Comparison of ENCODE assay signal across 8 cellular contexts in the genomic region with DNA sequence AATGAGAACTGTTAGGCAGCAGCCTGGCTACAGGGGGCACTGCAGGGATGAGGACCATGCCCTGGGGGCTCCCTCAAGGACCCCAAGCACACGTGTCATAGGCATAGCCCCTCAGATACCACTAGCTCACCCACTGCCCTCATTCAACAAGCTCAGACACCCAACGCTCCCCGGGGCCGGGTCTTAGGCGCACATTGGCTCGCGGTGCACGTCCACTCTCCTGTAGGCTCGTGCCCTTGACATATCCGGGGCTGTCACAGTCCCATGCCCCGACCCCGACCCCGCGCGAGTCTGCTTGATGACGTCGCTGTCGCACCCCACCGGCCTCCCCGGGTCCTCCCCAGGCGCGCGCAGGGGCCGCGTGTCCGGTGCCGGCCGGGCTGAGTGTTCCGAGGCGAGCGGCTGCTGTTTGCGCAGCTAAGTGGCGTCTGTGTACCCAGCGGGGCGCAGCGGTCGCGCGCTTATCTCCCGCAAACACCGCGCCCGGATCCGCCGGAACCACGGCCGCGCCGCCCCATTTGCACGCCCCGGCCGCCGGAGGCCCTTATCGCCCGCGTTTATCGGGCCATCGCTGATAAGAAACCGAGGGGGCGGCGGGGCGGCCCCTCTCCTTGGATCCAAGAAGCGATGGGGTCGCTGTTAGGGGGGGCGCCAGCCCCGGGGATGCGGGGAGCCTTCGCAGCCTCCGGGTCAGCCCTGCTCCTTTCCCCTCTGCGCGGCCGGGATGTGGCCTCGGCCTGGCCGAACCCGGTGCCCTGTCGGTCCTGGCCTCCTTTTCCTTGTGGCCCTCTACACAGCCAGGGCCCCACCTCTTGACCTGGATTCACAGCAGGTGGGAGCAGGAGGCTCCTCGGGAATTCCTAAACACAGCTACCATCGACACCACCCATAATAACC.
DNase-seq lines count a peak whose midpoint lies in the region; ATAC-seq lines count a peak whose summit lies in the region.

No MANE protein-coding gene starts in this region.

- H3K4me3 ChIP-seq in iPS-18c (ENCODE audit: insufficient read depth, low read depth, low read length) = peak overlapping the region; percentile 58

- no peaks in the 10 kb centered on the region for H3K36me3 Mint-ChIP-seq in activated naive CD4-positive, alpha-beta T cell treated with anti-CD3 and anti-CD28 coated beads, Interleukin-2, amount 10 ng/mL, durations not matched to agents 7 days and 5 days
- H3K36me3 Mint-ChIP-seq in stimulated activated memory B cell treated with anti-CD40 and anti-IgM and Interleukin-4, amounts not matched to agents 10 μg/mL and 1 μg/mL and 100 μg/mL, for 72 hours = no peaks in the 10 kb centered on the region

- ATAC-seq in stimulated activated memory B cell treated with anti-CD40 and anti-IgM and Interleukin-4, amounts not matched to agents 10 μg/mL and 1 μg/mL and 100 μg/mL, for 72 hours = peak; percentile 20
- ATAC-seq in HG03439 (IDR thresholded peaks at IDR 0.05; ENCODE audit: unreplicated experiment) = no peak

- H3K27ac Mint-ChIP-seq in activated naive CD4-positive, alpha-beta T cell treated with anti-CD3 and anti-CD28 coated beads, Interleukin-2, amount 10 ng/mL, durations not matched to agents 7 days and 5 days = no peak overlapping the region
- no peak overlapping the region for H3K27ac Mint-ChIP-seq in stimulated activated memory B cell treated with anti-CD40 and anti-IgM and Interleukin-4, amounts not matched to agents 10 μg/mL and 1 μg/mL and 100 μg/mL, for 72 hours

- CTCF ChIA-PET in activated naive CD4-positive, alpha-beta T cell treated with anti-CD3 and anti-CD28 coated beads, Interleukin-2, amount 10 ng/mL, durations not matched to agents 7 days and 5 days (lab: Charles Lee) = interaction anchor here (2.0 kb wide), 2 partner anchors 10 to 40 kb away, joined by 6 to 7 read pairs; no protein-coding TSS in a partner anchor

- H3K4me1 Mint-ChIP-seq in activated naive CD4-positive, alpha-beta T cell treated with anti-CD3 and anti-CD28 coated beads, Interleukin-2, amount 10 ng/mL, durations not matched to agents 7 days and 5 days = peaks cover 17% of the 10 kb centered on the region
- H3K4me1 Mint-ChIP-seq in stimulated activated memory B cell treated with anti-CD40 and anti-IgM and Interleukin-4, amounts not matched to agents 10 μg/mL and 1 μg/mL and 100 μg/mL, for 72 hours = no peaks in the 10 kb centered on the region

- peaks cover 89% of the 10 kb centered on the region for H3K27me3 Mint-ChIP-seq in activated naive CD4-positive, alpha-beta T cell treated with anti-CD3 and anti-CD28 coated beads, Interleukin-2, amount 10 ng/mL, durations not matched to agents 7 days and 5 days
- H3K27me3 Mint-ChIP-seq in stimulated activated memory B cell treated with anti-CD40 and anti-IgM and Interleukin-4, amounts not matched to agents 10 μg/mL and 1 μg/mL and 100 μg/mL, for 72 hours = peaks cover 76% of the 10 kb centered on the region

- peak overlapping the region; percentile 40 for H3K4me3 Mint-ChIP-seq in activated naive CD4-positive, alpha-beta T cell treated with anti-CD3 and anti-CD28 coated beads, Interleukin-2, amount 10 ng/mL, durations not matched to agents 7 days and 5 days
- H3K4me3 Mint-ChIP-seq in stimulated activated memory B cell treated with anti-CD40 and anti-IgM and Interleukin-4, amounts not matched to agents 10 μg/mL and 1 μg/mL and 100 μg/mL, for 72 hours = peak overlapping the region; percentile 47

- H3K9me3 ChIP-seq in iPS-18c (ENCODE audit: control insufficient read depth, insufficient read depth, low read length) = peaks cover 2% of the 10 kb centered on the region

- DNase-seq in NCI-H2227 (lab: John Stamatoyannopoulos, UW; ENCODE audit: unreplicated experiment) (peak; percentile 63), NCI-H2227 treated with DMSO at 0.1 percent for 48 hours (lab: John Stamatoyannopoulos, UW) (no peak), T1000 (lab: John Stamatoyannopoulos, UW) (no peak)
- DNase-seq in activated naive CD4-positive, alpha-beta T cell treated with anti-CD3 and anti-CD28 coated beads, Interleukin-2, amount 10 ng/mL, durations not matched to agents 7 days and 5 days = peak; percentile 37
- DNase-seq in stimulated activated CD4-positive, alpha-beta T cell treated with anti-CD3 and anti-CD28 coated beads, Interleukin-1b, Interleukin-23, amount 100 ng/mL, for 48 hours = no peak

- no peaks in the 10 kb centered on the region for H3K9me3 Mint-ChIP-seq in activated naive CD4-positive, alpha-beta T cell treated with anti-CD3 and anti-CD28 coated beads, Interleukin-2, amount 10 ng/mL, durations not matched to agents 7 days and 5 days
- no peaks in the 10 kb centered on the region for H3K9me3 Mint-ChIP-seq in stimulated activated memory B cell treated with anti-CD40 and anti-IgM and Interleukin-4, amounts not matched to agents 10 μg/mL and 1 μg/mL and 100 μg/mL, for 72 hours

Comparison
In these comparisons a context has a peak if more than half of its experiments do, and no peak if none do; other contexts are left out.
1. DNase-seq: peak in NCI-H2227 (single experiment) and activated naive CD4-positive, alpha-beta T cell treated with anti-CD3 and anti-CD28 coated beads, Interleukin-2, amount 10 ng/mL, durations not matched to agents 7 days and 5 days (single experiment); none in NCI-H2227 treated with DMSO at 0.1 percent for 48 hours (single experiment), stimulated activated CD4-positive, alpha-beta T cell treated with anti-CD3 and anti-CD28 coated beads, Interleukin-1b, Interleukin-23, amount 100 ng/mL, for 48 hours (single experiment) and T1000 (single experiment).